ENCODE assay signal across 20 cellular contexts in genomic region chr2:38856165-38856564, GRCh38. TPM values are rescaled to one million over a fixed set of nuclear protein-coding genes. Genes with fewer than 3 reads are reported as not detected.
DNase-seq lines count a peak whose midpoint lies in the region; TF ChIP-seq lines count a peak whose summit lies in the region.
"Had no signal": no experiment of that assay in that cellular context is flagged by ENCODE, and none has a peak within 500 bp of the region (broad histone marks: within the 10 kb centered on the region; RNA-seq: fewer than 3 reads in every experiment).

No MANE protein-coding gene starts in this region.

- H3K27me3 ChIP-seq in AG04450 (ENCODE audit: control insufficient read depth, insufficient read depth, low read length) = no peaks in the 10 kb centered on the region
- no peaks in the 10 kb centered on the region for H3K27me3 ChIP-seq in adipocyte (replicated peaks; ENCODE audit: control insufficient read depth, insufficient read depth, low read length)
- H3K27me3 ChIP-seq in esophagus muscularis mucosa = no peaks in the 10 kb centered on the region
- H3K27me3 ChIP-seq in H7 (ENCODE audit: control insufficient read depth, insufficient read depth, low read length) = no peaks in the 10 kb centered on the region
- H3K27me3 ChIP-seq: gastroesophageal sphincter, right lobe of liver, vagina had no signal

- no peak overlapping the region for H3K4me3 ChIP-seq in AG04450 (ENCODE audit: low read depth, low read length)
- no peak overlapping the region for H3K4me3 ChIP-seq in adipocyte (ENCODE audit: low read length)
- no peak overlapping the region for H3K4me3 ChIP-seq in esophagus muscularis mucosa
- no peak overlapping the region for H3K4me3 ChIP-seq in H7 (ENCODE audit: insufficient read depth, low read depth, low read length)
- H3K4me3 ChIP-seq: gastroesophageal sphincter, right lobe of liver, vagina had no signal

- peaks cover 63% of the 10 kb centered on the region for H3K36me3 ChIP-seq in adipocyte (ENCODE audit: control insufficient read depth, insufficient read depth, low read length, severe bottlenecking)
- peaks cover 52 to 93% (median 79%) of the 10 kb centered on the region in 4 donors for H3K36me3 ChIP-seq in esophagus muscularis mucosa
- H3K36me3 ChIP-seq in H7 (replicated peaks; ENCODE audit: control insufficient read depth, insufficient read depth, low read length) = peaks cover 12% of the 10 kb centered on the region

- no peaks in the 10 kb centered on the region for H3K9me3 ChIP-seq in AG04450 (ENCODE audit: control insufficient read depth, insufficient read depth, low read length)
- no peaks in the 10 kb centered on the region for H3K9me3 ChIP-seq in adipocyte (ENCODE audit: control insufficient read depth, low read length)
- no peaks in the 10 kb centered on the region for H3K9me3 ChIP-seq in esophagus muscularis mucosa
- H3K9me3 ChIP-seq: gastroesophageal sphincter, right lobe of liver, vagina had no signal

- CTCF ChIA-PET in AG04450 (lab: Charles Lee) = interaction anchor here (0.7 to 1.4 kb wide), 3 partner anchors 21 to 373 kb away, joined by 3 to 7 read pairs (median 3); no protein-coding TSS in a partner anchor
- CTCF ChIA-PET in activated CD4-positive, alpha-beta T cell treated with anti-CD3 and anti-CD28 coated beads, Interleukin-2, amount 10 ng/mL, durations not matched to agents 7 days and 5 days (lab: Charles Lee) = interaction anchor here (0.5 to 1.5 kb wide), 3 partner anchors 11 to 35 kb away, joined by 3 to 4 read pairs (median 3); no protein-coding TSS in a partner anchor

- 97% methylated on average over 1 of the region's 1 CpG for WGBS in esophagus muscularis mucosa

- TF ChIP-seq CTCF in AG04450 (IDR thresholded peaks at IDR 0.05; ENCODE audit: low read depth, low read length) = no peak
- no peak for TF ChIP-seq CTCF in esophagus muscularis mucosa (IDR thresholded peaks at IDR 0.05)

- peaks cover 5% of the 10 kb centered on the region for H3K36me3 Mint-ChIP-seq in activated CD4-positive, alpha-beta T cell treated with anti-CD3 and anti-CD28 coated beads, Interleukin-2, amount 10 ng/mL, durations not matched to agents 7 days and 5 days (ENCODE audit: low read depth)

- no peak overlapping the region for H3K27ac Mint-ChIP-seq in activated CD4-positive, alpha-beta T cell treated with anti-CD3 and anti-CD28 coated beads, Interleukin-2, amount 10 ng/mL, durations not matched to agents 7 days and 5 days
- H3K27ac Mint-ChIP-seq: activated T-helper 2 cell treated with anti-CD3 and anti-CD28 coated beads, Interferon-gamma antibody, Interleukin-2, Interleukin-4, amounts not matched to agents 10 μg/mL and 5 μg/mL and 100 μg/mL, durations not matched to agents 14 hours and 24 hours and 36 hours; T-helper 1 cell treated with Interleukin-12 subunit alpha and Interleukin-12 subunit beta and Interleukin-4 antibody, amounts not matched to agents 30 μg/mL and 1 μg/mL, for 36 hours had no signal

- H3K4me3 Mint-ChIP-seq in activated CD4-positive, alpha-beta T cell treated with anti-CD3 and anti-CD28 coated beads, Interleukin-2, amount 10 ng/mL, durations not matched to agents 7 days and 5 days = no peak overlapping the region
- H3K4me3 Mint-ChIP-seq: T-helper 1 cell treated with Interleukin-12 subunit alpha and Interleukin-12 subunit beta and Interleukin-4 antibody, amounts not matched to agents 30 μg/mL and 1 μg/mL, for 36 hours had no signal

- H3K4me1 ChIP-seq in adipocyte (ENCODE audit: control insufficient read depth, insufficient read depth, low read length) = no peaks in the 10 kb centered on the region
- no peaks in the 10 kb centered on the region for H3K4me1 ChIP-seq in esophagus muscularis mucosa
- H3K4me1 ChIP-seq: gastroesophageal sphincter, vagina had no signal

- intact Hi-C loops in esophagus muscularis mucosa (cut with DNase I) = no loop called here

- POLR2A ChIA-PET in AG04450 (lab: Yijun Ruan, JAX) = interaction anchor here (0.7 to 1.5 kb wide), 2 partner anchors 105 to 347 kb away, joined by 5 to 6 read pairs; partner anchors contain the start of gene SRSF7
- POLR2A ChIA-PET in activated CD4-positive, alpha-beta T cell treated with anti-CD3 and anti-CD28 coated beads, Interleukin-2, amount 10 ng/mL, durations not matched to agents 7 days and 5 days (lab: Charles Lee) = interaction anchor here (0.5 kb wide), 1 partner anchor 344 kb away, joined by 3 read pairs; no protein-coding TSS in a partner anchor

- H3K4me1 Mint-ChIP-seq in activated CD4-positive, alpha-beta T cell treated with anti-CD3 and anti-CD28 coated beads, Interleukin-2, amount 10 ng/mL, durations not matched to agents 7 days and 5 days = no peaks in the 10 kb centered on the region

- no peaks in the 10 kb centered on the region for H3K9me3 Mint-ChIP-seq in activated CD4-positive, alpha-beta T cell treated with anti-CD3 and anti-CD28 coated beads, Interleukin-2, amount 10 ng/mL, durations not matched to agents 7 days and 5 days
- H3K9me3 Mint-ChIP-seq: activated T-helper 2 cell treated with anti-CD3 and anti-CD28 coated beads, Interferon-gamma antibody, Interleukin-2, Interleukin-4, amounts not matched to agents 10 μg/mL and 5 μg/mL and 100 μg/mL, durations not matched to agents 14 hours and 24 hours and 36 hours; T-helper 1 cell treated with Interleukin-12 subunit alpha and Interleukin-12 subunit beta and Interleukin-4 antibody, amounts not matched to agents 30 μg/mL and 1 μg/mL, for 36 hours had no signal

- no peak overlapping the region for H3K9ac ChIP-seq in adipocyte (ENCODE audit: low read length)

- no peak overlapping the region for H3K27ac ChIP-seq in AG04450 (ENCODE audit: low read depth, low read length)
- no peak overlapping the region for H3K27ac ChIP-seq in esophagus muscularis mucosa (replicated peaks in 1 of 4)
- no peak overlapping the region for H3K27ac ChIP-seq in caudate nucleus (ENCODE audit: low read depth, low read length)
- H3K27ac ChIP-seq: gastroesophageal sphincter, HL-60, right lobe of liver, vagina had no signal

- no peaks in the 10 kb centered on the region for H3K27me3 Mint-ChIP-seq in activated CD4-positive, alpha-beta T cell treated with anti-CD3 and anti-CD28 coated beads, Interleukin-2, amount 10 ng/mL, durations not matched to agents 7 days and 5 days

- TF ChIP-seq POLR2A in esophagus muscularis mucosa (IDR thresholded peaks at IDR 0.05; ENCODE audit: low read depth) = no peak

- TF ChIP-seq EP300 in esophagus muscularis mucosa (IDR thresholded peaks at IDR 0.05) = no peak

- DNase-seq in AG04450 (ENCODE audit: low read depth, low spot score) (peak; percentile 2), HPDE6-E6E7 (ENCODE audit: extremely low spot score) (peak; percentile 56), adipocyte (ENCODE audit: low read depth) (peak; percentile 59), fibroblast of the conjunctiva (ENCODE audit: low read depth) (peak; percentile 6), esophagus muscularis mucosa (ENCODE audit: extremely low spot score) (no peak), H7 (no peak), caudate nucleus (lab: John Stamatoyannopoulos, UW) (no peak)
- DNase-seq in activated CD4-positive, alpha-beta T cell treated with anti-CD3 and anti-CD28 coated beads, Interleukin-2, amount 10 ng/mL, durations not matched to agents 7 days and 5 days = no peak
- DNase-seq: amygdala; cerebellar nuclear complex; effector memory CD4-positive, alpha-beta T cell; Karpas-422; right lobe of liver; Right ventricle myocardium superior; stimulated activated CD4-positive, alpha-beta T cell treated with anti-CD3 and anti-CD28 coated beads, Interleukin-2, amount 100 ng/mL, for 24 hours had no signal

RNA-seq across cellular contexts. Expression of gene DHX57, which starts 19.6 kb away (rescaled TPM):
- 19.6 and 23.3 TPM in 2 replicates for polyA plus RNA-seq in AG04450 (2011; rRNA removed)
- 25.8 and 27.6 TPM in 2 replicates for polyA minus RNA-seq in AG04450 (2011; rRNA and poly(A)+ RNA removed)
- 10 to 100 TPM; 10.5 to 10.7 TPM for total RNA-seq in activated CD4-positive, alpha-beta T cell treated with anti-CD3 and anti-CD28 coated beads, Interleukin-2, amount 10 ng/mL, durations not matched to agents 7 days and 5 days
- total RNA-seq in esophagus muscularis mucosa = 10 to 100 TPM; 11.1 to 17.4 (median 12.2) TPM
- 16.2 and 16.3 TPM in 2 replicates for total RNA-seq in H7 (2014; rRNA removed; shearing (Covaris generic))

RNA-seq across cellular contexts. Expression of gene MORN2, which starts 19.6 kb away (rescaled TPM):
- polyA plus RNA-seq in AG04450 (2011; rRNA removed) = 24.9 and 34.8 TPM in 2 replicates
- 4.1 and 5.1 TPM in 2 replicates for polyA minus RNA-seq in AG04450 (2011; rRNA and poly(A)+ RNA removed)
- total RNA-seq in activated CD4-positive, alpha-beta T cell treated with anti-CD3 and anti-CD28 coated beads, Interleukin-2, amount 10 ng/mL, durations not matched to agents 7 days and 5 days = 1 to 10 TPM; 1.7 to 2.8 TPM
- 10 to 100 TPM in 1 of 4 donors, 1 to 10 TPM in 3; 8.7 to 10.8 (median 9.7) TPM for total RNA-seq in esophagus muscularis mucosa
- 6.7 and 7.3 TPM in 2 replicates for total RNA-seq in H7 (2014; rRNA removed; shearing (Covaris generic))

RNA-seq across cellular contexts. Expression of gene ARHGEF33, which starts 33.5 kb away (rescaled TPM):
- polyA plus RNA-seq in AG04450 (2011; rRNA removed) = 0.32 and 0.36 TPM in 2 replicates
- 0.23 and 0.39 TPM in 2 replicates for polyA minus RNA-seq in AG04450 (2011; rRNA and poly(A)+ RNA removed)
- total RNA-seq in activated CD4-positive, alpha-beta T cell treated with anti-CD3 and anti-CD28 coated beads, Interleukin-2, amount 10 ng/mL, durations not matched to agents 7 days and 5 days = not detected
- 1 to 10 TPM in 1 of 4 donors, under 1 TPM in 3; 0.66 to 2.1 (median 0.82) TPM for total RNA-seq in esophagus muscularis mucosa
- not detected in 2 replicates for total RNA-seq in H7 (2014; rRNA removed; shearing (Covaris generic))

Comparison
In these comparisons a context has a peak if more than half of its experiments do, and no peak if none do; other contexts are left out.
1. DNase-seq: peak in AG04450 (single experiment), HPDE6-E6E7 (single experiment), adipocyte (single experiment) and fibroblast of the conjunctiva (single experiment); none in activated CD4-positive, alpha-beta T cell treated with anti-CD3 and anti-CD28 coated beads, Interleukin-2, amount 10 ng/mL, durations not matched to agents 7 days and 5 days (single experiment), esophagus muscularis mucosa (single experiment), H7 (single experiment) and caudate nucleus (0 of 61).